In the genomic region with DNA sequence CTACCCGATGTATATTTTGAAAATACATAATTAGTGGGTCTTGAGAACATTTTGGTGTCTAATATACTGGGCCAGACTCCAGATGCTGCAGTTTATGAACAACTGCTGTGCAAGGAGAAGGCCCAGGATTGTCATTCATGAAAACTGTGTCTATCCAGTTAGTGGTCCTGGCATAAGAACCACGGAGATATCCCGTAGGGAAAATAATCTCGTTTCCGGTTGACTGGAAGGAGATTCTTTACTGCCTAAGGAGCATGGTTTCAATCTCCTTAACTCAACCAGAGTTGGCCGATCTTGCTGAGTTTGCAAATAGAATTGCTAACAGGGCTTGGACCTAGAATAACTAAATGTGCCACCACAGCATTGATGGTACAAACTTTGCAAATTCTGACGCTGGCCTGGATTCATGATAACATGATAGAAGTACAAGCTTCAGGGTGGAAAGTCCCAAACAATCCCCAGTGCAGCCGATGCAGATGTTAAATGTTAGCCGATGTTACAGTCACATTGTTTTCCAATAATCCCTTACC, we compare ENCODE assay signal across 29 cellular contexts. TPM values are rescaled to one million over a fixed set of nuclear protein-coding genes. Genes with fewer than 3 reads are reported as not detected.
"Had no signal": no experiment of that assay in that cellular context is flagged by ENCODE, and none has a peak within 500 bp of the region (broad histone marks: within the 10 kb centered on the region; RNA-seq: fewer than 3 reads in every experiment).

No MANE protein-coding gene starts in this region.

- H3K4me3 Mint-ChIP-seq: activated B cell treated with CpG ODN at 0.5 μM for 24 hours; activated CD4-positive, alpha-beta T cell treated with anti-CD3 and anti-CD28 coated beads, Interleukin-2, amount 10 ng/mL, durations not matched to agents 24 days and 14 days; activated naive CD4-positive, alpha-beta T cell treated with anti-CD3 and anti-CD28 coated beads, Interleukin-2, amount 10 ng/mL, durations not matched to agents 7 days and 5 days; activated naive CD8-positive, alpha-beta T cell treated with anti-CD3 and anti-CD28 coated beads for 36 hours; activated T-cell treated with anti-CD3 and anti-CD28 coated beads, Interleukin-2, amount 50 U/mL, for 72 hours; T-cell had no signal

- H3K4me2 ChIP-seq: PC-9 had no signal

- H3K27me3 ChIP-seq: brain microvascular endothelial cell had no signal

- H3K9me3 Mint-ChIP-seq: activated B cell treated with CpG ODN at 0.5 μM for 24 hours; activated CD4-positive, alpha-beta T cell treated with anti-CD3 and anti-CD28 coated beads, Interleukin-2, amount 10 ng/mL, durations not matched to agents 24 days and 14 days; activated naive CD4-positive, alpha-beta T cell treated with anti-CD3 and anti-CD28 coated beads, Interleukin-2, amount 10 ng/mL, durations not matched to agents 7 days and 5 days; activated naive CD8-positive, alpha-beta T cell treated with anti-CD3 and anti-CD28 coated beads for 36 hours; activated T-cell treated with anti-CD3 and anti-CD28 coated beads, Interleukin-2, amount 50 U/mL, for 72 hours; activated T-helper 2 cell treated with anti-CD3 and anti-CD28 coated beads, Interferon-gamma antibody, Interleukin-2, Interleukin-4, amounts not matched to agents 10 μg/mL and 5 μg/mL and 100 μg/mL, durations not matched to agents 14 hours and 24 hours and 36 hours; T-cell had no signal

- H3K9me3 ChIP-seq: MG63 had no signal

- DNase-seq: activated B cell treated with CpG ODN at 0.5 μM for 24 hours; activated CD4-positive, alpha-beta T cell treated with anti-CD3 and anti-CD28 coated beads for 1 hour; activated CD4-positive, alpha-beta T cell treated with anti-CD3 and anti-CD28 coated beads, Interleukin-2, amount 10 ng/mL, durations not matched to agents 24 days and 14 days; activated CD4-positive, alpha-beta T cell treated with anti-CD3 and anti-CD28 coated beads, Interleukin-2, amount 50 U/mL, for 48 hours; activated gamma-delta T cell treated with Interleukin-2 at 50 U/mL for 16 hours; activated naive CD4-positive, alpha-beta T cell treated with anti-CD3 and anti-CD28 coated beads, Interleukin-2, amount 10 ng/mL, durations not matched to agents 7 days and 5 days; activated naive CD8-positive, alpha-beta T cell treated with anti-CD3 and anti-CD28 coated beads for 36 hours; activated T-cell treated with anti-CD3 and anti-CD28 coated beads for 4 hours; activated T-cell treated with anti-CD3 and anti-CD28 coated beads, Interleukin-2, amount 50 U/mL, for 72 hours; brain microvascular endothelial cell; cerebellar nuclear complex; MG63; NCI-H1105; NCI-H1436; NCI-H187; NCI-H2081; NCI-H446; NCI-H524 treated with DMSO at 0.1 percent for 48 hours; NCI-H774; PC-9; SIG-M5; T-cell; T-helper 2 cell; T1000 had no signal

- H3K4me3 ChIP-seq: MG63, PC-9 had no signal

- H3K27ac Mint-ChIP-seq: activated B cell treated with CpG ODN at 0.5 μM for 24 hours; activated CD4-positive, alpha-beta T cell treated with anti-CD3 and anti-CD28 coated beads, Interleukin-2, amount 10 ng/mL, durations not matched to agents 24 days and 14 days; activated naive CD4-positive, alpha-beta T cell treated with anti-CD3 and anti-CD28 coated beads, Interleukin-2, amount 10 ng/mL, durations not matched to agents 7 days and 5 days; activated naive CD8-positive, alpha-beta T cell treated with anti-CD3 and anti-CD28 coated beads for 36 hours; activated T-cell treated with anti-CD3 and anti-CD28 coated beads, Interleukin-2, amount 50 U/mL, for 72 hours; activated T-helper 2 cell treated with anti-CD3 and anti-CD28 coated beads, Interferon-gamma antibody, Interleukin-2, Interleukin-4, amounts not matched to agents 10 μg/mL and 5 μg/mL and 100 μg/mL, durations not matched to agents 14 hours and 24 hours and 36 hours; T-cell had no signal

- FAIRE-seq: TTC549 had no signal

- ATAC-seq: activated T-cell treated with anti-CD3 and anti-CD28 coated beads, Interleukin-2, amount 50 U/mL, for 72 hours; T-cell had no signal

- H2AFZ ChIP-seq: PC-9 had no signal

- H3K36me3 Mint-ChIP-seq: T-cell had no signal

- H3K27ac ChIP-seq: brain microvascular endothelial cell, PC-9 had no signal

- H3K36me3 ChIP-seq: brain microvascular endothelial cell, MG63 had no signal

RNA-seq across cellular contexts. Expression of gene BPIFC, which starts 47.6 kb away (rescaled TPM):
- total RNA-seq: activated B cell treated with CpG ODN at 0.5 μM for 24 hours; activated CD4-positive, alpha-beta T cell treated with anti-CD3 and anti-CD28 coated beads, Interleukin-2, amount 10 ng/mL, durations not matched to agents 24 days and 14 days; activated CD8-positive, alpha-beta memory T cell treated with anti-CD3 and anti-CD28 coated beads for 36 hours; activated naive CD8-positive, alpha-beta T cell treated with anti-CD3 and anti-CD28 coated beads for 36 hours; activated T-cell treated with anti-CD3 and anti-CD28 coated beads, Interleukin-2, amount 50 U/mL, for 72 hours; activated T-helper 2 cell treated with anti-CD3 and anti-CD28 coated beads, Interferon-gamma antibody, Interleukin-2, Interleukin-4, amounts not matched to agents 10 μg/mL and 5 μg/mL and 100 μg/mL, durations not matched to agents 14 hours and 24 hours and 36 hours; cardiac septum; PC-9; T-cell had no signal
- polyA plus RNA-seq: adipose tissue had no signal

RNA-seq across cellular contexts. Expression of gene RFPL3, which starts 59.0 kb away (rescaled TPM):
- total RNA-seq: activated B cell treated with CpG ODN at 0.5 μM for 24 hours; activated CD4-positive, alpha-beta T cell treated with anti-CD3 and anti-CD28 coated beads, Interleukin-2, amount 10 ng/mL, durations not matched to agents 24 days and 14 days; activated CD8-positive, alpha-beta memory T cell treated with anti-CD3 and anti-CD28 coated beads for 36 hours; activated naive CD8-positive, alpha-beta T cell treated with anti-CD3 and anti-CD28 coated beads for 36 hours; activated T-cell treated with anti-CD3 and anti-CD28 coated beads, Interleukin-2, amount 50 U/mL, for 72 hours; activated T-helper 2 cell treated with anti-CD3 and anti-CD28 coated beads, Interferon-gamma antibody, Interleukin-2, Interleukin-4, amounts not matched to agents 10 μg/mL and 5 μg/mL and 100 μg/mL, durations not matched to agents 14 hours and 24 hours and 36 hours; cardiac septum; PC-9; T-cell had no signal
- polyA plus RNA-seq: adipose tissue had no signal
